1 cellular context compared by ENCODE assay signal in the genomic region with DNA sequence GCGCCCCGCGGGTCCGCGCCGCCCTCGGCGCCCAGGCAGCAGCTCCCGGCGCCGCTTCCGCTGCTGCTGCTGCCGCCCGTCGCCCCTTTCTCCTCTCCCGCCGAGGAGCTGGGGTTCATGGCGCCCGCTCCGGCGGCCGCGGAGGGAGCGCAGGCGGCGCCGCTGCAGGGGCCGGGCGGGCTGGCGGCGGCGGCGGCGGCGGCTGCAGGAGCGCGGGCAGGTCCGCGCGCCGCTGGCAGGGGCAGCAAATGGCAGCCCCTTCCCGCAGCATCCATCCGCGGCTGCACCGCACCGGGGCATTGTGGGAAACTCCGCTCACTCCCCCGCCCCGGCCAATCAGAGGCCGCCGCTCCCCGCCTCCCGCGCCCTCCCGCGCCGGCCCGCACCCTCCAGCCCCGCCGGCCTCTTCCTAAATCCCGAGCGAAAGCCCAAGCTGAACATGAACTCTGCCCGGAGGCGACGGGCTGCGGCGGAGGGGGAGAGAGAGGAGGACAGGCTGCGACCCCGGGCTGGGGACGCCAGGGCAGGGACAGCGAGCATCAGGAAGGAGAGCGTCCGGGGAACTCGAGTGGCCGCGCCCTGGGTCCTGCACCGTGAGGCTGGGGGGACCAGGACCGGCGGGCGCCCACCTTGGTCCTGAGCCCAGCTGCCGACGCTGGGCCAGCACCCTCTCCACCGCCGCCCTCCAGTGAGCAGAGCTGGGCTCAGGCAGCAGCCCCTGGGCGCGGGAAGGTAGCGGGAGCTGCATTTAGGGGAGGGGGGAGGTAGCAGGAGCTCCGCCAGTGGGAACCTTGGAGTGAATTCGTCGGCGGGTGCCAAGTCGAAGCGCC.
TF ChIP-seq lines count a peak whose summit lies in the region.

DGKI (minus strand) TSS at position 387 of the 830 bp plus-strand sequence.

TF ChIP-seq in H1, 55 proteins besides CTCF, POLR2A, EP300 and RAD21 (continued from another document):
- TF ChIP-seq, protein P1, sequence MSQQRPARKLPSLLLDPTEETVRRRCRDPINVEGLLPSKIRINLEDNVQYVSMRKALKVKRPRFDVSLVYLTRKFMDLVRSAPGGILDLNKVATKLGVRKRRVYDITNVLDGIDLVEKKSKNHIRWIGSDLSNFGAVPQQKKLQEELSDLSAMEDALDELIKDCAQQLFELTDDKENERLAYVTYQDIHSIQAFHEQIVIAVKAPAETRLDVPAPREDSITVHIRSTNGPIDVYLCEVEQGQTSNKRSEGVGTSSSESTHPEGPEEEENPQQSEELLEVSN (IDR thresholded peaks at IDR 0.05) = peak; percentile 52; the same call in 1 of the 2 replicates
- TF ChIP-seq SIRT6 (IDR thresholded peaks at IDR 0.05; ENCODE audit: low read length) = no peak
- TF ChIP-seq RBBP5 (IDR thresholded peaks at IDR 0.05; ENCODE audit: borderline replicate concordance, low read depth, low read length) = peak; percentile 85
- peak; percentile 94 for TF ChIP-seq KDM4A (IDR thresholded peaks at IDR 0.05; ENCODE audit: low read depth, low read length, severe bottlenecking)
- TF ChIP-seq JUN (IDR thresholded peaks at IDR 0.05; ENCODE audit: low read depth, low read length) = no peak
- TF ChIP-seq TAF1 (IDR thresholded peaks at IDR 0.05; ENCODE audit: low read depth, low read length) = 0 out of 2 replicates have a peak, but pooled peaks have one; percentile 25
- no peak for TF ChIP-seq MAX (IDR thresholded peaks at IDR 0.05)
- TF ChIP-seq ASH2L (IDR thresholded peaks at IDR 0.05; ENCODE audit: low read length) = peak; percentile 72
- TF ChIP-seq POU5F1 (IDR thresholded peaks at IDR 0.05; ENCODE audit: low read depth, low read length) = no peak
- TF ChIP-seq TCF12 (IDR thresholded peaks at IDR 0.05; ENCODE audit: low read depth, low read length) = no peak
- peak; percentile 74; the same call in 1 of the 2 replicates for TF ChIP-seq YY1 (IDR thresholded peaks at IDR 0.05; ENCODE audit: low read depth, low read length)
- no peak for TF ChIP-seq CTBP2 (IDR thresholded peaks at IDR 0.05; ENCODE audit: borderline replicate concordance, insufficient read depth, insufficient read length, low read length)
- no peak for TF ChIP-seq GABPA (IDR thresholded peaks at IDR 0.05; ENCODE audit: borderline replicate concordance, insufficient read depth, low read length)
